In the genomic region with DNA sequence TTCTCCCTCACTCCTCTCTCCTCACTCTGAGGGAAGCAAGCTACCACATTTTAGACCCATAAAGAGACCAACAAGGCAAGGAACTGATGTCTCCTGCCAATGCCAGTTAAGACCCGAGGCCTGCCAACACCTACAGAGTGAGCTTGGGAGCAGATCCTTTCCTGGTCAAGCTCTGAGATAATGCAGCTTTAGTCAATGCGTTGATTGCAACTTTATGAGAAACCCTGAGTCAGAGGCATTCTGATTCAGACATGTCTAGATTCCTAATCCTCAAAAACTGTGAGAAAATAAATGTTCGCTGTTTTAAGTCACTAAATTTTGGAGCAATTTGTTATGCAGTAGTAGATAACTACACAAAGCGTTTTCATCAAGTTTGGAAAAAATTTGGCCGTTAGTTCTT, we compare ENCODE assay signal across 24 cellular contexts.
DNase-seq lines count a peak whose midpoint lies in the region; ATAC-seq and TF ChIP-seq lines count a peak whose summit lies in the region.
"Had no signal": no experiment of that assay in that cellular context is flagged by ENCODE, and none has a peak within 500 bp of the region (broad histone marks: within the 10 kb centered on the region; RNA-seq: fewer than 3 reads in every experiment).

No MANE protein-coding gene starts in this region.

- H3K27me3 Mint-ChIP-seq in nephron progenitor cell (ENCODE audit: low read depth, poor library complexity) = no peaks in the 10 kb centered on the region
- no peaks in the 10 kb centered on the region for H3K27me3 Mint-ChIP-seq in stimulated activated naive CD8-positive, alpha-beta T cell treated with anti-CD3 and anti-CD28 coated beads, Interleukin-15, amount 100 ng/mL, for 72 hours
- H3K27me3 Mint-ChIP-seq: IgD-negative memory B cell had no signal

- no peaks in the 10 kb centered on the region for H3K27me3 ChIP-seq in RWPE2 (ENCODE audit: insufficient read depth, poor library complexity, severe bottlenecking)
- H3K27me3 ChIP-seq: BLaER1 treated with 17β-estradiol and CSF1 and Interleukin-3, amounts not matched to agents 10 nM and 100 nM; cardiac muscle cell; Peyer's patch; sigmoid colon had no signal

- H3K4me1 ChIP-seq in RWPE2 (ENCODE audit: insufficient read depth, poor library complexity, severe bottlenecking) = no peaks in the 10 kb centered on the region
- H3K4me1 ChIP-seq: BLaER1 treated with 17β-estradiol and CSF1 and Interleukin-3, amounts not matched to agents 10 nM and 100 nM; parathyroid adenoma; Peyer's patch; sigmoid colon had no signal

- no peaks in the 10 kb centered on the region for H3K4me1 Mint-ChIP-seq in nephron progenitor cell
- no peaks in the 10 kb centered on the region for H3K4me1 Mint-ChIP-seq in stimulated activated naive CD8-positive, alpha-beta T cell treated with anti-CD3 and anti-CD28 coated beads, Interleukin-15, amount 100 ng/mL, for 72 hours
- H3K4me1 Mint-ChIP-seq: WTC11 had no signal

- ATAC-seq in RWPE2 (ENCODE audit: low read depth) = peak; percentile 61
- ATAC-seq in stimulated activated naive CD8-positive, alpha-beta T cell treated with anti-CD3 and anti-CD28 coated beads, Interleukin-15, amount 100 ng/mL, for 72 hours = no peak
- ATAC-seq: WTC11 had no signal

- H3K27ac ChIP-seq in RWPE2 (ENCODE audit: poor library complexity, severe bottlenecking) = no peak overlapping the region
- H3K27ac ChIP-seq: cardiac muscle cell, HL-60, parathyroid adenoma, Peyer's patch, sigmoid colon had no signal

- H3K4me3 ChIP-seq in RWPE2 (ENCODE audit: severe bottlenecking) (no peak overlapping the region), fibroblast of mammary gland (ENCODE audit: control insufficient read depth, low read depth, low read length) (no peak overlapping the region)
- H3K4me3 ChIP-seq: BLaER1 treated with 17β-estradiol and CSF1 and Interleukin-3, amounts not matched to agents 10 nM and 100 nM; cardiac muscle cell; Peyer's patch; sigmoid colon had no signal

- H3K36me3 Mint-ChIP-seq in nephron progenitor cell (ENCODE audit: low read depth) = peaks cover 48% of the 10 kb centered on the region
- H3K36me3 Mint-ChIP-seq: WTC11 had no signal

- DNase-seq in EH (ENCODE audit: low read depth) (peak; percentile 23), RWPE2 (ENCODE audit: low spot score) (no peak), fibroblast of mammary gland (ENCODE audit: low read depth) (peak; percentile 18), nephron progenitor cell (no peak), HUDEP-2 (lab: John Stamatoyannopoulos, UW; ENCODE audit: unreplicated experiment in 76 of 76) (no peak), nucleus accumbens (lab: John Stamatoyannopoulos, UW) (no peak)
- no peak for DNase-seq in activated CD8-positive, alpha-beta memory T cell treated with anti-CD3 and anti-CD28 coated beads, Interleukin-2, amount 50 U/mL, for 4 hours
- no peak for DNase-seq in stimulated activated naive CD8-positive, alpha-beta T cell treated with anti-CD3 and anti-CD28 coated beads, Interleukin-15, amount 100 ng/mL, for 72 hours
- DNase-seq: ACHN; activated CD4-positive, alpha-beta T cell treated with anti-CD3 and anti-CD28 coated beads, Interleukin-2, amount 50 U/mL, for 48 hours; dermis blood vessel endothelial cell; kidney glomerular epithelial cell; mesenchymal stem cell; NCI-H1417; NCI-H510A treated with DMSO at 0.1 percent for 48 hours; Peyer's patch; sigmoid colon; substantia nigra had no signal

- H3K9me3 Mint-ChIP-seq in nephron progenitor cell = peaks cover 14% of the 10 kb centered on the region
- H3K9me3 Mint-ChIP-seq in stimulated activated naive CD8-positive, alpha-beta T cell treated with anti-CD3 and anti-CD28 coated beads, Interleukin-15, amount 100 ng/mL, for 72 hours = peaks cover 0 to 10% of the 10 kb centered on the region in 2 donors
- H3K9me3 Mint-ChIP-seq: WTC11 had no signal

- H3K27ac Mint-ChIP-seq in nephron progenitor cell = peak overlapping the region; percentile 88
- peak overlapping the region in 1 of 2 donors; percentile 88 for H3K27ac Mint-ChIP-seq in stimulated activated naive CD8-positive, alpha-beta T cell treated with anti-CD3 and anti-CD28 coated beads, Interleukin-15, amount 100 ng/mL, for 72 hours
- H3K27ac Mint-ChIP-seq: IgD-negative memory B cell, WTC11 had no signal

- no peaks in the 10 kb centered on the region for H3K9me3 ChIP-seq in RWPE2 (ENCODE audit: severe bottlenecking)
- H3K9me3 ChIP-seq: Peyer's patch, sigmoid colon had no signal

- peaks cover 4% of the 10 kb centered on the region; the same call in 1 of the 2 replicates for H3K36me3 ChIP-seq in RWPE2 (ENCODE audit: low read depth)
- H3K36me3 ChIP-seq: cardiac muscle cell, Peyer's patch, sigmoid colon had no signal

- H3K4me3 Mint-ChIP-seq in nephron progenitor cell = no peak overlapping the region
- H3K4me3 Mint-ChIP-seq in stimulated activated naive CD8-positive, alpha-beta T cell treated with anti-CD3 and anti-CD28 coated beads, Interleukin-15, amount 100 ng/mL, for 72 hours = no peak overlapping the region
- H3K4me3 Mint-ChIP-seq: IgD-negative memory B cell, WTC11 had no signal

- no peak for TF ChIP-seq CTCF in RWPE2 (IDR thresholded peaks at IDR 0.05; ENCODE audit: poor library complexity, severe bottlenecking)
- no peak for TF ChIP-seq CTCF in fibroblast of mammary gland (conservative IDR thresholded peaks at IDR 0.05; ENCODE audit: control insufficient read depth, insufficient read depth, low read depth, low read length)
- no peak for TF ChIP-seq CTCF in nephron progenitor cell (IDR thresholded peaks at IDR 0.05)

Comparison
In these comparisons a context has a peak if more than half of its experiments do, and no peak if none do; other contexts are left out.
1. DNase-seq: peak in EH (single experiment) and fibroblast of mammary gland (single experiment); none in RWPE2 (single experiment), nephron progenitor cell (single experiment), activated CD8-positive, alpha-beta memory T cell treated with anti-CD3 and anti-CD28 coated beads, Interleukin-2, amount 50 U/mL, for 4 hours (single experiment), HUDEP-2 (0 of 76), stimulated activated naive CD8-positive, alpha-beta T cell treated with anti-CD3 and anti-CD28 coated beads, Interleukin-15, amount 100 ng/mL, for 72 hours (0 of 2) and nucleus accumbens (0 of 56).